ENCODE assay signal across 8 cellular contexts in the genomic region with DNA sequence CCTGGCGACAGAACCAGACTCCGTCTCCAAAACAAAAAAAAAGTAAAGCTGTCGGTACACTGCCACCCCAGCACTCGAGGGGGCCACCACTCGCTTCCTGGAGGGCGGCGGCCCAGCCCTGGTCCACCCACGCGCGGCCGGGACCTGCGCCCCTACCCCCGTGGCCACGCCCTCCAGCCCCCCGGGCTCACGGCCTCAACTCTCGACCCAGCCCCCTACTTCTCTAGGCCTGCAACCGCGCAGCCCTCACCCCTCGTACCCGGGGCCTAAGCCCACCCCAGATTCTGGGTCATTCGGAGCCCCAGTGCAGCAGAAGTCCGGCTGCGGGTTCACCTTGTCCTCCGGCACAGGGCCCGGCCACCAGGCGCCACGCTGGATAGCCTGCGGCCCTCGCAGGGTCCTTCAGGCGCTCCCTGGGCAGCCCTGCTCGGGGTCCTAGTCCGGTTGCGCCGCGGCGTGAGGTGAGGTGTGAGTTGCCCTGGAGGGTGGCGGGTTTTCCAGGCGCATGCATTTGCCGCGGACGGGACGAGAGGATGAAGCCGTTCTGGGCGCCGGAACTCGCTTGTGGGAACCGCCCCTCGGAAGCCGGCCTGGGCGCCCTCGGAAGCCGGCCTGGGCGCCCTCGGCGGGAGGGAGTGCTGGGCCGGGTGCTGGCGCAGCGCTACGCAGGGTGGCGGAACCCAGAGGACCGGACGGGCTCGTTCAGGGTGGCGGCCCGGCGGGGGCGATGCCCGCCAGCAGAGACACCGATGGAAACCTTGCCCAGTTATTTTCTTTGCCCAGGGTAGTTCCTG. TPM values are rescaled to one million over a fixed set of nuclear protein-coding genes. Genes with fewer than 3 reads are reported as not detected.
DNase-seq lines count a peak whose midpoint lies in the region; ATAC-seq and TF ChIP-seq lines count a peak whose summit lies in the region.

TSS of gene NME6 (minus strand) at position 348 of the 794 bp plus-strand sequence.

- H3K4me3 ChIP-seq in HCT116 (replicated peaks in 1 of 2; ENCODE audit: low read depth in 1 of 2, low read length in 2 of 2) = peak within 1 kb of the TSS; percentile 81 to 85
- H3K4me3 ChIP-seq in SJSA1 = peak within 1 kb of the TSS; percentile 83
- peak within 1 kb of the TSS; percentile 84 for H3K4me3 ChIP-seq in neuron (ENCODE audit: low read length)

- CTCF ChIA-PET in HCT116 (lab: Charles Lee) = no interaction called here

- DNase-seq in ELF-1 (ENCODE audit: low read depth, low spot score) (peak; percentile 94), HCT116 (ENCODE audit: low read depth, low spot score) (peak; percentile 76), MV-4-11 (lab: John Stamatoyannopoulos, UW) (peak; percentile 83), SJSA1 (ENCODE audit: low read depth in 1 of 2, low spot score in 2 of 2) (peak; percentile 91 to 92), foreskin keratinocyte (peak; percentile 69 to 81), stromal cell of bone marrow (ENCODE audit: low read depth) (peak; percentile 67)
- peak; percentile 66 to 82 (median 80) for DNase-seq in activated naive CD4-positive, alpha-beta T cell (lab: John Stamatoyannopoulos, UW)

- H3K27me3 ChIP-seq in HCT116 (ENCODE audit: insufficient read depth, low read length) (no peaks in the 10 kb centered on the region), SJSA1 (replicated peaks) (no peaks in the 10 kb centered on the region), foreskin keratinocyte (no peaks in the 10 kb centered on the region), neuron (ENCODE audit: insufficient read depth, low read length) (no peaks in the 10 kb centered on the region)

- H2AFZ ChIP-seq in HCT116 (ENCODE audit: low read depth, low read length, poor library complexity, severe bottlenecking) = no peak within 1 kb of the TSS
- H2AFZ ChIP-seq in neuron (ENCODE audit: low read depth, low read length) = peak within 1 kb of the TSS; percentile 99

- H3K4me1 ChIP-seq in HCT116 (ENCODE audit: control insufficient read depth in 1 of 2, insufficient read depth in 2 of 2, low read length in 2 of 2) = peaks cover 7 to 33% of the 10 kb centered on the region in 2 experiments
- peaks cover 12% of the 10 kb centered on the region for H3K4me1 ChIP-seq in SJSA1 (replicated peaks)
- H3K4me1 ChIP-seq in foreskin keratinocyte = peaks cover 7% of the 10 kb centered on the region
- H3K4me1 ChIP-seq in neuron (ENCODE audit: insufficient read depth, low read length) = peaks cover 10% of the 10 kb centered on the region

- TF ChIP-seq CTCF in HCT116 (IDR thresholded peaks at IDR 0.05 in 2 of 3, conservative IDR thresholded peaks at IDR 0.05 in 1 of 3; ENCODE audit: borderline replicate concordance in 1 of 3, insufficient read depth in 1 of 3, low read depth in 2 of 3, low read length in 2 of 3) (no peak), foreskin keratinocyte (conservative IDR thresholded peaks at IDR 0.05) (peak; percentile 5)

- RAD21 ChIA-PET in HCT116 (lab: Charles Lee; ENCODE audit: low non-redundant PET in 1 of 2, low total read pairs in 2 of 2, uncharacterized antibody in 2 of 2, unreplicated experiment in 2 of 2) = no interaction called here

- peak; percentile 90 for TF ChIP-seq POLR2A in HCT116 (IDR thresholded peaks at IDR 0.05; ENCODE audit: borderline replicate concordance, extremely low read depth, insufficient read depth, insufficient read length)

- TF ChIP-seq RAD21 in HCT116 (IDR thresholded peaks at IDR 0.05; ENCODE audit: low read depth) = no peak

- intact Hi-C loops in HCT116 (cut with micrococcal nuclease) = no loop called here

- peaks cover 15% of the 10 kb centered on the region for H3K79me2 ChIP-seq in HCT116 (ENCODE audit: insufficient read depth, low read length)

- peak within 1 kb of the TSS; percentile 84 for H3K4me2 ChIP-seq in HCT116 (ENCODE audit: low read length)

- no peaks in the 10 kb centered on the region for H3K9me2 ChIP-seq in HCT116 (ENCODE audit: insufficient read depth)

- BruUV-seq in HCT116 (replicated peaks; lab: Mats Ljungman, UMichigan) = no TSS peak

- H3K27ac ChIP-seq in HCT116 (ENCODE audit: low read depth, low read length) (peak within 1 kb of the TSS; percentile 97), SJSA1 (peak within 1 kb of the TSS; percentile 81), foreskin keratinocyte (peak within 1 kb of the TSS; percentile 92)

- H3K9ac ChIP-seq in HCT116 (ENCODE audit: low read length) = peak within 1 kb of the TSS; percentile 92

- H3K9me3 ChIP-seq in HCT116 (ENCODE audit: control insufficient read depth in 1 of 2, insufficient read depth in 1 of 2, low read depth in 1 of 2, low read length in 2 of 2) (no peaks in the 10 kb centered on the region), SJSA1 (replicated peaks) (no peaks in the 10 kb centered on the region), neuron (ENCODE audit: low read length) (no peaks in the 10 kb centered on the region)

- ATAC-seq in HCT116 (peak; percentile 92), foreskin keratinocyte (peak; percentile 81)

- no peaks in the 10 kb centered on the region for H4K20me1 ChIP-seq in HCT116 (ENCODE audit: insufficient read depth)

- POLR2A ChIA-PET in HCT116 (lab: Charles Lee) = no interaction called here

- H3K36me3 ChIP-seq in HCT116 (ENCODE audit: control insufficient read depth in 1 of 2, insufficient read depth in 2 of 2, low read length in 2 of 2) (peaks cover 4 to 25% of the 10 kb centered on the region in 2 experiments; a peak in 2 of 4 replicates), SJSA1 (peaks cover 35% of the 10 kb centered on the region), neuron (ENCODE audit: insufficient read depth, low read length) (peaks cover 28% of the 10 kb centered on the region)

TF ChIP-seq in HCT116, 20 proteins besides CTCF, POLR2A, EP300 and RAD21 (continues in another document):
- TF ChIP-seq, protein P1, sequence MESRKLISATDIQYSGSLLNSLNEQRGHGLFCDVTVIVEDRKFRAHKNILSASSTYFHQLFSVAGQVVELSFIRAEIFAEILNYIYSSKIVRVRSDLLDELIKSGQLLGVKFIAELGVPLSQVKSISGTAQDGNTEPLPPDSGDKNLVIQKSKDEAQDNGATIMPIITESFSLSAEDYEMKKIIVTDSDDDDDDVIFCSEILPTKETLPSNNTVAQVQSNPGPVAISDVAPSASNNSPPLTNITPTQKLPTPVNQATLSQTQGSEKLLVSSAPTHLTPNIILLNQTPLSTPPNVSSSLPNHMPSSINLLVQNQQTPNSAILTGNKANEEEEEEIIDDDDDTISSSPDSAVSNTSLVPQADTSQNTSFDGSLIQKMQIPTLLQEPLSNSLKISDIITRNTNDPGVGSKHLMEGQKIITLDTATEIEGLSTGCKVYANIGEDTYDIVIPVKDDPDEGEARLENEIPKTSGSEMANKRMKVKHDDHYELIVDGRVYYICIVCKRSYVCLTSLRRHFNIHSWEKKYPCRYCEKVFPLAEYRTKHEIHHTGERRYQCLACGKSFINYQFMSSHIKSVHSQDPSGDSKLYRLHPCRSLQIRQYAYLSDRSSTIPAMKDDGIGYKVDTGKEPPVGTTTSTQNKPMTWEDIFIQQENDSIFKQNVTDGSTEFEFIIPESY (IDR thresholded peaks at IDR 0.05; ENCODE audit: extremely low read depth, insufficient replicate concordance, low read length) = no peak
- TF ChIP-seq SRF (IDR thresholded peaks at IDR 0.05; ENCODE audit: low read depth) = peak; percentile 25; the same call in 1 of the 2 replicates
- peak; percentile 96 for TF ChIP-seq EGR1 (IDR thresholded peaks at IDR 0.05; ENCODE audit: low read depth)
- TF ChIP-seq CEBPB (IDR thresholded peaks at IDR 0.05; ENCODE audit: low read depth) = no peak
- no peak for TF ChIP-seq EZH2phosphoT487 (IDR thresholded peaks at IDR 0.05; ENCODE audit: borderline replicate concordance)
- TF ChIP-seq, protein P2, sequence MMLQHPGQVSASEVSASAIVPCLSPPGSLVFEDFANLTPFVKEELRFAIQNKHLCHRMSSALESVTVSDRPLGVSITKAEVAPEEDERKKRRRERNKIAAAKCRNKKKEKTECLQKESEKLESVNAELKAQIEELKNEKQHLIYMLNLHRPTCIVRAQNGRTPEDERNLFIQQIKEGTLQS (IDR thresholded peaks at IDR 0.05) = no peak
- TF ChIP-seq TCF7L2 (IDR thresholded peaks at IDR 0.05; ENCODE audit: borderline replicate concordance, extremely low read depth, insufficient read depth, insufficient read length) = no peak
- no peak for TF ChIP-seq ELF1 (IDR thresholded peaks at IDR 0.05; ENCODE audit: borderline replicate concordance, low read depth)
- TF ChIP-seq CBX3 (IDR thresholded peaks at IDR 0.05; ENCODE audit: low read depth) = peak; percentile 27; the same call in 1 of the 2 replicates
- TF ChIP-seq, protein P3, sequence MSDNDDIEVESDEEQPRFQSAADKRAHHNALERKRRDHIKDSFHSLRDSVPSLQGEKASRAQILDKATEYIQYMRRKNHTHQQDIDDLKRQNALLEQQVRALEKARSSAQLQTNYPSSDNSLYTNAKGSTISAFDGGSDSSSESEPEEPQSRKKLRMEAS (IDR thresholded peaks at IDR 0.05) = peak; percentile 96
- TF ChIP-seq ZFX (IDR thresholded peaks at IDR 0.05) = peak; percentile 87
- TF ChIP-seq ZNF274 (IDR thresholded peaks at IDR 0.05; ENCODE audit: low read depth, low read length) = no peak
- TF ChIP-seq SP1 (IDR thresholded peaks at IDR 0.05; ENCODE audit: low read depth) = peak; percentile 59; the same call in 1 of the 2 replicates
- no peak for TF ChIP-seq JUND (IDR thresholded peaks at IDR 0.05)
- peak; percentile 75 for TF ChIP-seq YY1 (IDR thresholded peaks at IDR 0.05; ENCODE audit: extremely low read depth, insufficient replicate concordance, low read depth, low read length)
- TF ChIP-seq SIN3A (IDR thresholded peaks at IDR 0.05; ENCODE audit: low read depth) = peak; percentile 92
- no peak for TF ChIP-seq EZH2 (IDR thresholded peaks at IDR 0.05)

RNA-seq across cellular contexts. Expression of gene NME6, which starts in this region (rescaled TPM):
- 21.2 TPM for total RNA-seq in HCT116 (2021; ENCODE audit: unreplicated experiment)
- polyA plus RNA-seq in HCT116 (2012) = 18.1 and 19.6 TPM in 2 replicates
- total RNA-seq in SJSA1 (2014; rRNA removed; shearing (Covaris generic)) = 27.8 and 35.5 TPM in 2 replicates
- total RNA-seq in foreskin keratinocyte = 25.7 and 30.4 TPM in 2 replicates
- polyA plus RNA-seq in foreskin keratinocyte = 29.2 and 32.8 TPM in 2 replicates

Comparison
In these comparisons a context has a peak if more than half of its experiments do, and no peak if none do; other contexts are left out.
1. Peak in every context shown above with its lines: DNase-seq, ATAC-seq, H3K4me3 ChIP-seq and H3K27ac ChIP-seq.